Comparison of ENCODE assay signal across 1 cellular context in the genomic region with DNA sequence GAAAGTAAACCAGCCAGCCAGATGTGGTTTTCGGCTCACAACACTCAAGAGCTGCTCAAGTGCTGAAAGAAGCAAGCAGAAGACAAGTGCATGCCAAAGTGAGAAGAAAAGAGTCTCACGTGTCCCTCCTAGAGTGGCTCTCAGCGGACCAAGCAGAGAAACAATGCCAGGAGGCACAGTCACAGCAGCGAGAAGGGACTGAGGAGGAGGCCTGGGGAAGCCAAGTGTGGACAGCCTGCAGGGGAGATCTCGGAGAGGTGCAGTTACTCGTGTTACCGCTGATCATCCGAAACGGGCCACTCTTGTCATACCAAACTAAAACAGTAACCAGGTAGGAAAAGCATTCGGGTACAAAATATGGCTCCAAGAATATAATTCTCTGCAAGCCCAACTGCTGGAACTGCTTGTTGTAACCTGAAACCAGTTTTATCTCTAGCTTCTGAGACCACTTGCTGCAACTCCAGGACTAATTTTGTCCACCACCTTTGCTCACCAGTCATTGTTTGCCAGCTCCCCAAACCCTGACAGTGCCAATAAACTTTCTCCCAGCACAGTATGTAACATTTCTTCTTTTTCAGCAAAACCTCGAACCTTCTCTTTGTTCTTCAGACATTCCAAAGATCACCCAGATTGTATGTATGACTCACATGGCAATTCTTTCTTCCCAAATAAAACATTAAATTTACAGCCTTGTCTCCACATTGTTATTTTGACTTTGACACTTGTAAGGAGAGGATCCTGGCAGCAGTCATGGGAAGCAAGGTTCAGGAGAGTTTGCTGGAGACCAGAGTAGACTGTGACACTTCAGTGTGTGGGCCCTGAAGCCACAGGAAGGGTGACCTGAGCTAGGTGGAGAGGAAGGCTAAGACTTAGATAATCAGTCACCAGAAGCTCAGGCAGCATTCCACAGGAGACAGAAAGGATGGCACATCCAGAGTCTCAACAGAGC.
TF ChIP-seq lines count a peak whose summit lies in the region.

No MANE protein-coding gene starts in this region.

TF ChIP-seq in IMR-90, 13 proteins besides CTCF, POLR2A, EP300 and RAD21:
- TF ChIP-seq NFE2L2 (IDR thresholded peaks at IDR 0.05; ENCODE audit: low read depth, low read length): no peak
- no peak for TF ChIP-seq MAZ (IDR thresholded peaks at IDR 0.05; ENCODE audit: borderline replicate concordance, low read depth, low read length)
- TF ChIP-seq MXI1 (IDR thresholded peaks at IDR 0.05; ENCODE audit: borderline replicate concordance, low read depth, low read length): no peak
- no peak for TF ChIP-seq MAFK (IDR thresholded peaks at IDR 0.05; ENCODE audit: low read depth, low read length)
